In genomic region chr19:47073574-47073973, GRCh38 we compare ENCODE assay signal across 1 cellular context.
TF ChIP-seq lines count a peak whose summit lies in the region.

No MANE protein-coding gene starts in this region.

TF ChIP-seq in GM23338, 12 proteins besides CTCF, POLR2A, EP300 and RAD21 (continued from another document):
- TF ChIP-seq ZNF462 (CRISPR knock-in tag; IDR thresholded peaks at IDR 0.05): no peak
